ENCODE assay signal across 1 cellular context in the genomic region with DNA sequence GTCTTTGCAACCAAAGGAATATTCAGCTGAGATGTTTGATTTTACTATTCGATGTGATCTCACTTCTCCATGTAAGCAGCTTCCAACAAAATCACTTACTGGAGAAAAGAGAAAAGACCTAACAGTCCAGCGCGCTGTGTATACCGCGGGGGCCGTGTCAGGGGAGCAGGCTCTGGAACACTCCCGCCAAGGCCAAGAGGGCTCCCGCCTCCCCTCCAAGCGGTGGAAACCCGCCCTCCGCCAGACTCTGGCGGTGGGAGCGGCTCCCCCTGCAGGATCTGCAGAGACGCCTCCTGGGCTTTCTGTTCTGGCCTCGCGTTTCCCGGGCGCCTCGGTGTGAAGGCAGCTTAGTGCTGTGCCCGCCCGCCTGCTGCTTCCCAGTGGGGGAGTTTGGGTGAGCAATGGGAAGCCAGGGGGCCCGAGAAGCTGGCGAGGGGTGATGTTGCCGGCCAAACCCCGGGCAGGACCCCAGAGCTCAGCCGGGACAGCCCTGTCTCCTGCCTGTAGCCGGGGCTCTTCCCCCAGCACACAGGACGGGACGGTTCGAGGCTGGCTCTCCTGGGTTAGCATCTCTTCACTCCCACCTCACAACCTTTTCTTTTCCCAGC.
TF ChIP-seq lines count a peak whose summit lies in the region.

No MANE protein-coding gene starts in this region.

TF ChIP-seq in HepG2, 621 proteins besides CTCF, POLR2A, EP300 and RAD21 (continued from another document and continues in another):
- TF ChIP-seq, protein P1, sequence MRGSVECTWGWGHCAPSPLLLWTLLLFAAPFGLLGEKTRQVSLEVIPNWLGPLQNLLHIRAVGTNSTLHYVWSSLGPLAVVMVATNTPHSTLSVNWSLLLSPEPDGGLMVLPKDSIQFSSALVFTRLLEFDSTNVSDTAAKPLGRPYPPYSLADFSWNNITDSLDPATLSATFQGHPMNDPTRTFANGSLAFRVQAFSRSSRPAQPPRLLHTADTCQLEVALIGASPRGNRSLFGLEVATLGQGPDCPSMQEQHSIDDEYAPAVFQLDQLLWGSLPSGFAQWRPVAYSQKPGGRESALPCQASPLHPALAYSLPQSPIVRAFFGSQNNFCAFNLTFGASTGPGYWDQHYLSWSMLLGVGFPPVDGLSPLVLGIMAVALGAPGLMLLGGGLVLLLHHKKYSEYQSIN (CRISPR knock-in tag; IDR thresholded peaks at IDR 0.05; ENCODE audit: borderline replicate concordance) = no peak
- no peak; the same call in 2 of the 3 replicates for TF ChIP-seq MXI1 (IDR thresholded peaks at IDR 0.05; ENCODE audit: borderline replicate concordance, low read depth, low read length)
- no peak for TF ChIP-seq GTF3A (CRISPR knock-in tag; conservative IDR thresholded peaks at IDR 0.05)
- no peak for TF ChIP-seq JUNB (CRISPR knock-in tag; IDR thresholded peaks at IDR 0.05; ENCODE audit: borderline replicate concordance)
- no peak for TF ChIP-seq PTBP1 (IDR thresholded peaks at IDR 0.05; ENCODE audit: low read depth, low read length, poor library complexity, severe bottlenecking)
- peak; percentile 74; the same call in 1 of the 2 replicates for TF ChIP-seq MAZ (IDR thresholded peaks at IDR 0.05; ENCODE audit: borderline replicate concordance, low read depth, low read length)
- peak; percentile 51; the same call in 1 of the 2 replicates for TF ChIP-seq MAZ (CRISPR knock-in tag; IDR thresholded peaks at IDR 0.05; ENCODE audit: low read depth)
- TF ChIP-seq RBM22 (optimal IDR thresholded peaks at IDR 0.05; ENCODE audit: low read length) = no peak
- TF ChIP-seq, protein P2, sequence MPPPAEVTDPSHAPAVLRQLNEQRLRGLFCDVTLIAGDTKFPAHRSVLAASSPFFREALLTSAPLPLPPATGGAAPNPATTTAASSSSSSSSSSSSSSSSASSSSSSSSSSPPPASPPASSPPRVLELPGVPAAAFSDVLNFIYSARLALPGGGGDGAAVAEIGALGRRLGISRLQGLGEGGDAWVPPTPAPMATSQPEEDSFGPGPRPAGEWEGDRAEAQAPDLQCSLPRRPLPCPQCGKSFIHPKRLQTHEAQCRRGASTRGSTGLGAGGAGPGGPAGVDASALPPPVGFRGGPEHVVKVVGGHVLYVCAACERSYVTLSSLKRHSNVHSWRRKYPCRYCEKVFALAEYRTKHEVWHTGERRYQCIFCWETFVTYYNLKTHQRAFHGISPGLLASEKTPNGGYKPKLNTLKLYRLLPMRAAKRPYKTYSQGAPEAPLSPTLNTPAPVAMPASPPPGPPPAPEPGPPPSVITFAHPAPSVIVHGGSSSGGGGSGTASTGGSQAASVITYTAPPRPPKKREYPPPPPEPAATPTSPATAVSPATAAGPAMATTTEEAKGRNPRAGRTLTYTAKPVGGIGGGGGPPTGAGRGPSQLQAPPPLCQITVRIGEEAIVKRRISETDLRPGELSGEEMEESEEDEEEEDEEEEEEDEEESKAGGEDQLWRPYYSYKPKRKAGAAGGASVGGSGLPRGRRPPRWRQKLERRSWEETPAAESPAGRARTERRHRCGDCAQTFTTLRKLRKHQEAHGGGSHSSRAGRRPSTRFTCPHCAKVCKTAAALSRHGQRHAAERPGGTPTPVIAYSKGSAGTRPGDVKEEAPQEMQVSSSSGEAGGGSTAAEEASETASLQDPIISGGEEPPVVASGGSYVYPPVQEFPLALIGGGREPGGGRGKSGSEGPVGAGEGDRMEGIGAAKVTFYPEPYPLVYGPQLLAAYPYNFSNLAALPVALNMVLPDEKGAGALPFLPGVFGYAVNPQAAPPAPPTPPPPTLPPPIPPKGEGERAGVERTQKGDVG (CRISPR knock-in tag; IDR thresholded peaks at IDR 0.05; ENCODE audit: borderline replicate concordance) = no peak
- no peak for TF ChIP-seq U2AF2 (IDR thresholded peaks at IDR 0.05; ENCODE audit: low read depth, low read length)
- no peak for TF ChIP-seq MBNL3 (CRISPR knock-in tag; conservative IDR thresholded peaks at IDR 0.05)
- TF ChIP-seq, protein P3, sequence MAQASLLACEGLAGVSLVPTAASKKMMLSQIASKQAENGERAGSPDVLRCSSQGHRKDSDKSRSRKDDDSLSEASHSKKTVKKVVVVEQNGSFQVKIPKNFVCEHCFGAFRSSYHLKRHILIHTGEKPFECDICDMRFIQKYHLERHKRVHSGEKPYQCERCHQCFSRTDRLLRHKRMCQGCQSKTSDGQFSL (CRISPR knock-in tag; IDR thresholded peaks at IDR 0.05) = 0 out of 2 replicates have a peak, but pooled peaks have one; percentile 38
- TF ChIP-seq MIER2 (CRISPR knock-in tag; IDR thresholded peaks at IDR 0.05) = no peak
- TF ChIP-seq ZNF775 (CRISPR knock-in tag; IDR thresholded peaks at IDR 0.05; ENCODE audit: borderline replicate concordance) = no peak
- TF ChIP-seq RBFOX2 (IDR thresholded peaks at IDR 0.05; ENCODE audit: low read depth, low read length) = no peak
- TF ChIP-seq PAWR (CRISPR knock-in tag; IDR thresholded peaks at IDR 0.05; ENCODE audit: borderline replicate concordance) = no peak
- TF ChIP-seq ZNF329 (CRISPR knock-in tag; IDR thresholded peaks at IDR 0.05; ENCODE audit: low read depth) = peak; percentile 47; the same call in 1 of the 2 replicates
- TF ChIP-seq, protein P4, sequence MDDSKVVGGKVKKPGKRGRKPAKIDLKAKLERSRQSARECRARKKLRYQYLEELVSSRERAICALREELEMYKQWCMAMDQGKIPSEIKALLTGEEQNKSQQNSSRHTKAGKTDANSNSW (CRISPR knock-in tag; IDR thresholded peaks at IDR 0.05; ENCODE audit: borderline replicate concordance) = no peak
- TF ChIP-seq AGO2 (optimal IDR thresholded peaks at IDR 0.05; ENCODE audit: low read depth, low read length) = no peak
- TF ChIP-seq, protein P5, sequence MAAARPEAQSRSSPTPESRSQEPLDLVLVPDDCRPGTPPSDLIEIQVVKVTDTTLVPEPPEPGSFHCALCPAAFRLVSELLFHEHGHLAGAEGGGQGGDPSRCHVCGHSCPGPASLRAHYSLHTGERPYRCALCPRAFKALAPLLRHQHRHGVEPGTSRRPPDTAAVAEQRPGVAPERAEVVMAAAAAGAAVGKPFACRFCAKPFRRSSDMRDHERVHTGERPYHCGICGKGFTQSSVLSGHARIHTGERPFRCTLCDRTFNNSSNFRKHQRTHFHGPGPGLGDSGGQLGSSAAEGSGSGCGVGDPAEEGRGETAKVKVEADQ (CRISPR knock-in tag; IDR thresholded peaks at IDR 0.05; ENCODE audit: borderline replicate concordance) = no peak
- TF ChIP-seq CEBPB (IDR thresholded peaks at IDR 0.05; ENCODE audit: borderline replicate concordance, low read depth, low read length) = no peak
- TF ChIP-seq ZNF20 (CRISPR knock-in tag; IDR thresholded peaks at IDR 0.05) = no peak
- TF ChIP-seq, protein P6, sequence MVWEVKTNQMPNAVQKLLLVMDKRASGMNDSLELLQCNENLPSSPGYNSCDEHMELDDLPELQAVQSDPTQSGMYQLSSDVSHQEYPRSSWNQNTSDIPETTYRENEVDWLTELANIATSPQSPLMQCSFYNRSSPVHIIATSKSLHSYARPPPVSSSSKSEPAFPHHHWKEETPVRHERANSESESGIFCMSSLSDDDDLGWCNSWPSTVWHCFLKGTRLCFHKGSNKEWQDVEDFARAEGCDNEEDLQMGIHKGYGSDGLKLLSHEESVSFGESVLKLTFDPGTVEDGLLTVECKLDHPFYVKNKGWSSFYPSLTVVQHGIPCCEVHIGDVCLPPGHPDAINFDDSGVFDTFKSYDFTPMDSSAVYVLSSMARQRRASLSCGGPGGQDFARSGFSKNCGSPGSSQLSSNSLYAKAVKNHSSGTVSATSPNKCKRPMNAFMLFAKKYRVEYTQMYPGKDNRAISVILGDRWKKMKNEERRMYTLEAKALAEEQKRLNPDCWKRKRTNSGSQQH (CRISPR knock-in tag; IDR thresholded peaks at IDR 0.05; ENCODE audit: low read depth) = no peak
- no peak for TF ChIP-seq MED13 (CRISPR knock-in tag; IDR thresholded peaks at IDR 0.05)
- TF ChIP-seq, protein P7, sequence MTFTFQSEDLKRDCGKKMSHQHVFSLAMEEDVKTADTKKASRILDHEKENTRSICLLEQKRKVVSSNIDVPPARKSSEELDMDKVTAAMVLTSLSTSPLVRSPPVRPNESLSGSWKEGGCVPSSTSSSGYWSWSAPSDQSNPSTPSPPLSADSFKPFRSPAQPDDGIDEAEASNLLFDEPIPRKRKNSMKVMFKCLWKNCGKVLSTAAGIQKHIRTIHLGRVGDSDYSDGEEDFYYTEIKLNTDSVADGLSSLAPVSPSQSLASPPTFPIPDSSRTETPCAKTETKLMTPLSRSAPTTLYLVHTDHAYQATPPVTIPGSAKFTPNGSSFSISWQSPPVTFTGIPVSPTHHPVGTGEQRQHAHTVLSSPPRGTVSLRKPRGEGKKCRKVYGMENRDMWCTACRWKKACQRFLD (CRISPR knock-in tag; IDR thresholded peaks at IDR 0.05; ENCODE audit: borderline replicate concordance) = no peak
- TF ChIP-seq ETV5 (CRISPR knock-in tag; IDR thresholded peaks at IDR 0.05; ENCODE audit: borderline replicate concordance) = no peak
- TF ChIP-seq ZKSCAN8 (CRISPR knock-in tag; IDR thresholded peaks at IDR 0.05; ENCODE audit: borderline replicate concordance) = no peak
- TF ChIP-seq ZNF3 (CRISPR knock-in tag; IDR thresholded peaks at IDR 0.05) = no peak
- TF ChIP-seq SIX4 (CRISPR knock-in tag; IDR thresholded peaks at IDR 0.05) = no peak
- TF ChIP-seq ZNF230 (CRISPR knock-in tag; IDR thresholded peaks at IDR 0.05) = no peak
- TF ChIP-seq BCL6 (CRISPR knock-in tag; IDR thresholded peaks at IDR 0.05) = peak; percentile 35; the same call in 1 of the 2 replicates
- TF ChIP-seq, protein P8, sequence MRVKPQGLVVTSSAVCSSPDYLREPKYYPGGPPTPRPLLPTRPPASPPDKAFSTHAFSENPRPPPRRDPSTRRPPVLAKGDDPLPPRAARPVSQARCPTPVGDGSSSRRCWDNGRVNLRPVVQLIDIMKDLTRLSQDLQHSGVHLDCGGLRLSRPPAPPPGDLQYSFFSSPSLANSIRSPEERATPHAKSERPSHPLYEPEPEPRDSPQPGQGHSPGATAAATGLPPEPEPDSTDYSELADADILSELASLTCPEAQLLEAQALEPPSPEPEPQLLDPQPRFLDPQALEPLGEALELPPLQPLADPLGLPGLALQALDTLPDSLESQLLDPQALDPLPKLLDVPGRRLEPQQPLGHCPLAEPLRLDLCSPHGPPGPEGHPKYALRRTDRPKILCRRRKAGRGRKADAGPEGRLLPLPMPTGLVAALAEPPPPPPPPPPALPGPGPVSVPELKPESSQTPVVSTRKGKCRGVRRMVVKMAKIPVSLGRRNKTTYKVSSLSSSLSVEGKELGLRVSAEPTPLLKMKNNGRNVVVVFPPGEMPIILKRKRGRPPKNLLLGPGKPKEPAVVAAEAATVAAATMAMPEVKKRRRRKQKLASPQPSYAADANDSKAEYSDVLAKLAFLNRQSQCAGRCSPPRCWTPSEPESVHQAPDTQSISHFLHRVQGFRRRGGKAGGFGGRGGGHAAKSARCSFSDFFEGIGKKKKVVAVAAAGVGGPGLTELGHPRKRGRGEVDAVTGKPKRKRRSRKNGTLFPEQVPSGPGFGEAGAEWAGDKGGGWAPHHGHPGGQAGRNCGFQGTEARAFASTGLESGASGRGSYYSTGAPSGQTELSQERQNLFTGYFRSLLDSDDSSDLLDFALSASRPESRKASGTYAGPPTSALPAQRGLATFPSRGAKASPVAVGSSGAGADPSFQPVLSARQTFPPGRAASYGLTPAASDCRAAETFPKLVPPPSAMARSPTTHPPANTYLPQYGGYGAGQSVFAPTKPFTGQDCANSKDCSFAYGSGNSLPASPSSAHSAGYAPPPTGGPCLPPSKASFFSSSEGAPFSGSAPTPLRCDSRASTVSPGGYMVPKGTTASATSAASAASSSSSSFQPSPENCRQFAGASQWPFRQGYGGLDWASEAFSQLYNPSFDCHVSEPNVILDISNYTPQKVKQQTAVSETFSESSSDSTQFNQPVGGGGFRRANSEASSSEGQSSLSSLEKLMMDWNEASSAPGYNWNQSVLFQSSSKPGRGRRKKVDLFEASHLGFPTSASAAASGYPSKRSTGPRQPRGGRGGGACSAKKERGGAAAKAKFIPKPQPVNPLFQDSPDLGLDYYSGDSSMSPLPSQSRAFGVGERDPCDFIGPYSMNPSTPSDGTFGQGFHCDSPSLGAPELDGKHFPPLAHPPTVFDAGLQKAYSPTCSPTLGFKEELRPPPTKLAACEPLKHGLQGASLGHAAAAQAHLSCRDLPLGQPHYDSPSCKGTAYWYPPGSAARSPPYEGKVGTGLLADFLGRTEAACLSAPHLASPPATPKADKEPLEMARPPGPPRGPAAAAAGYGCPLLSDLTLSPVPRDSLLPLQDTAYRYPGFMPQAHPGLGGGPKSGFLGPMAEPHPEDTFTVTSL (CRISPR knock-in tag; IDR thresholded peaks at IDR 0.05; ENCODE audit: borderline replicate concordance) = no peak
- TF ChIP-seq, protein P9, sequence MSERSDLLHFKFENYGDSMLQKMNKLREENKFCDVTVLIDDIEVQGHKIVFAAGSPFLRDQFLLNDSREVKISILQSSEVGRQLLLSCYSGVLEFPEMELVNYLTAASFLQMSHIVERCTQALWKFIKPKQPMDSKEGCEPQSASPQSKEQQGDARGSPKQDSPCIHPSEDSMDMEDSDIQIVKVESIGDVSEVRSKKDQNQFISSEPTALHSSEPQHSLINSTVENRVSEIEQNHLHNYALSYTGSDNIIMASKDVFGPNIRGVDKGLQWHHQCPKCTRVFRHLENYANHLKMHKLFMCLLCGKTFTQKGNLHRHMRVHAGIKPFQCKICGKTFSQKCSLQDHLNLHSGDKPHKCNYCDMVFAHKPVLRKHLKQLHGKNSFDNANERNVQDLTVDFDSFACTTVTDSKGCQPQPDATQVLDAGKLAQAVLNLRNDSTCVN (CRISPR knock-in tag; IDR thresholded peaks at IDR 0.05; ENCODE audit: borderline replicate concordance) = peak; percentile 54; the same call in 1 of the 2 replicates
- TF ChIP-seq DNMT1 (CRISPR knock-in tag; IDR thresholded peaks at IDR 0.05) = no peak
- TF ChIP-seq ZC3H4 (CRISPR knock-in tag; IDR thresholded peaks at IDR 0.05; ENCODE audit: borderline replicate concordance) = no peak
- TF ChIP-seq NBN (conservative IDR thresholded peaks at IDR 0.05) = no peak
- TF ChIP-seq, protein P10, sequence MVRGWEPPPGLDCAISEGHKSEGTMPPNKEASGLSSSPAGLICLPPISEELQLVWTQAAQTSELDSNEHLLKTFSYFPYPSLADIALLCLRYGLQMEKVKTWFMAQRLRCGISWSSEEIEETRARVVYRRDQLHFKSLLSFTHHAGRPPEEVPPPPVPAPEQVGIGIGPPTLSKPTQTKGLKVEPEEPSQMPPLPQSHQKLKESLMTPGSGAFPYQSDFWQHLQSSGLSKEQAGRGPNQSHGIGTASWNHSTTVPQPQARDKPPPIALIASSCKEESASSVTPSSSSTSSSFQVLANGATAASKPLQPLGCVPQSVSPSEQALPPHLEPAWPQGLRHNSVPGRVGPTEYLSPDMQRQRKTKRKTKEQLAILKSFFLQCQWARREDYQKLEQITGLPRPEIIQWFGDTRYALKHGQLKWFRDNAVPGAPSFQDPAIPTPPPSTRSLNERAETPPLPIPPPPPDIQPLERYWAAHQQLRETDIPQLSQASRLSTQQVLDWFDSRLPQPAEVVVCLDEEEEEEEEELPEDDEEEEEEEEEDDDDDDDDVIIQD (CRISPR knock-in tag; IDR thresholded peaks at IDR 0.05; ENCODE audit: low read depth) = no peak
- no peak for TF ChIP-seq NFE2L2 (IDR thresholded peaks at IDR 0.05; ENCODE audit: low read length)
